In the genomic region with DNA sequence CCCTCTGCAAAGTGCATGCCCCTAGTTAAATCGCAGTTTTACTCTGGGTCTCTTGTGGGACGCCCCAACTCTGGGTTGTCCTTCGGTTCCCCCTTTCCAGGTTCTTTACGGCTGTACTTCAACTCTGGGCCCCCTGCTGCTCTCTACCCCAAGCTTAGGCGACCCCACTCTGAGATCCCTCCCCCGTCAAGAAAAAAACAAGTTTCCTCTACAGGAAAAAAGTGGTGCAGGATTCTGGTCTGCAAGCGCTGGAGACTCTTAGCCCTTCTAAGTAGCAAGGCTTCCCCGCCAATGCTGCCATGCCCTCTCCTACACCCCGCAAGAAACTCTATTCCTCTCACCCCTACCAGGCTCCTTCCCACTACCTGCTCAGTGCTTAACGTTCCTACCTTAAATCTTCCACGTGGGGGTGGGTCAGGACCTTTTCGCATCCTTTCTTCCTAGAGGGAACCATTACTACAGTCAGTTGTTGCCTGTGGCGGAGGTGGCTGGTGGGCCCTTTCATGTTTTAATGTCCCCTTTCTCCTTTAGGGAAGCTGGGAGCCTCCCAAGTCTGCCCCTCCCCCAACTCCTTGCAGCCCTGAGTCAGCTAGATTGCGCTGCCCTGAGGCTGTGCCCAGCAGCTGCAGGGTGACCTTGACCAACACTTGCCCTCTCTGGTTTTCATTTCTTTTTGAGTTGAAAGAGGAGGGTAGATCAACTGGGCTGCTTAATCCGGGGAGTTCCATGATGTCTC, we compare ENCODE assay signal across 8 cellular contexts. TPM values are rescaled to one million over a fixed set of nuclear protein-coding genes. Genes with fewer than 3 reads are reported as not detected.
DNase-seq lines count a peak whose midpoint lies in the region; ATAC-seq and TF ChIP-seq lines count a peak whose summit lies in the region.

No MANE protein-coding gene starts in this region.

- intact Hi-C loops in CD8-positive, alpha-beta T cell (cut with DNase I, micrococcal nuclease), result no loop called here

- no peak overlapping the region for H3K27ac ChIP-seq in CD8-positive, alpha-beta T cell (ENCODE audit: low read depth, low read length)

- H3K4me3 ChIP-seq in CD8-positive, alpha-beta T cell (ENCODE audit: low read depth, low read length), result no peak overlapping the region

- CTCF ChIA-PET in CD8-positive, alpha-beta T cell (lab: Charles Lee), result no interaction called here
- CTCF ChIA-PET in GM10248 (lab: Yijun Ruan, JAX), result interaction anchor here (2.0 kb wide), 1 partner anchor 10 kb away, joined by 9 read pairs; no protein-coding TSS in a partner anchor

- no peak for ATAC-seq in CD8-positive, alpha-beta T cell
- no peak for ATAC-seq in effector memory CD8-positive, alpha-beta T cell (replicated peaks)
- ATAC-seq in GM19023 (IDR thresholded peaks at IDR 0.05; ENCODE audit: unreplicated experiment) (no peak), HG03442 (IDR thresholded peaks at IDR 0.05; ENCODE audit: unreplicated experiment) (no peak)

- no peaks in the 10 kb centered on the region for H3K4me1 ChIP-seq in CD8-positive, alpha-beta T cell (ENCODE audit: insufficient read depth, low read length)

- peak overlapping the region; percentile 66 for H3K4me3 Mint-ChIP-seq in CD8-positive, alpha-beta T cell
- H3K4me3 Mint-ChIP-seq in effector memory CD8-positive, alpha-beta T cell, result peak overlapping the region; percentile 57 to 61
- H3K4me3 Mint-ChIP-seq in neural crest cell, result peak overlapping the region; percentile 72

- H3K36me3 Mint-ChIP-seq in CD8-positive, alpha-beta T cell, result no peaks in the 10 kb centered on the region
- H3K36me3 Mint-ChIP-seq in effector memory CD8-positive, alpha-beta T cell (ENCODE audit: insufficient read depth), result no peaks in the 10 kb centered on the region
- H3K36me3 Mint-ChIP-seq in neural crest cell (ENCODE audit: low read depth), result no peaks in the 10 kb centered on the region

- no peaks in the 10 kb centered on the region for H3K9me3 Mint-ChIP-seq in CD8-positive, alpha-beta T cell
- no peaks in the 10 kb centered on the region for H3K9me3 Mint-ChIP-seq in effector memory CD8-positive, alpha-beta T cell
- no peaks in the 10 kb centered on the region for H3K9me3 Mint-ChIP-seq in neural crest cell

- H3K27me3 ChIP-seq in CD8-positive, alpha-beta T cell (ENCODE audit: insufficient read depth, low read length), result no peaks in the 10 kb centered on the region

- no peaks in the 10 kb centered on the region for H3K36me3 ChIP-seq in CD8-positive, alpha-beta T cell (ENCODE audit: insufficient read depth, low read length)

- POLR2A ChIA-PET in CD8-positive, alpha-beta T cell (lab: Charles Lee), result no interaction called here
- POLR2A ChIA-PET in GM10248 (lab: Yijun Ruan, JAX), result no interaction called here

- H3K9me3 ChIP-seq in CD8-positive, alpha-beta T cell (ENCODE audit: low read length), result no peaks in the 10 kb centered on the region

- DNase-seq in CD8-positive, alpha-beta T cell, result no peak
- DNase-seq in M059J (ENCODE audit: low read depth) (peak; percentile 32), neural crest cell (ENCODE audit: low read depth, low spot score) (peak; percentile 28), SIG-M5 (lab: John Stamatoyannopoulos, UW) (no peak), GM10248 (ENCODE audit: extremely low spot score) (no peak)
- no peak for DNase-seq in effector memory CD8-positive, alpha-beta T cell

- no peak overlapping the region for H3K27ac Mint-ChIP-seq in CD8-positive, alpha-beta T cell
- H3K27ac Mint-ChIP-seq in effector memory CD8-positive, alpha-beta T cell, result no peak overlapping the region
- no peak overlapping the region for H3K27ac Mint-ChIP-seq in neural crest cell (ENCODE audit: unreplicated experiment)

- H3K27me3 Mint-ChIP-seq in CD8-positive, alpha-beta T cell (ENCODE audit: low read depth), result peaks cover 35% of the 10 kb centered on the region
- peaks cover 40 to 52% of the 10 kb centered on the region in 2 donors for H3K27me3 Mint-ChIP-seq in effector memory CD8-positive, alpha-beta T cell
- peaks cover 61% of the 10 kb centered on the region for H3K27me3 Mint-ChIP-seq in neural crest cell (ENCODE audit: low read depth)

- TF ChIP-seq CTCF in CD8-positive, alpha-beta T cell (IDR thresholded peaks at IDR 0.05), result no peak
- TF ChIP-seq CTCF in neural crest cell (conservative IDR thresholded peaks at IDR 0.05), result no peak
- TF ChIP-seq CTCF in GM10248 (IDR thresholded peaks at IDR 0.05; ENCODE audit: control extremely low read depth, extremely low read depth, low read depth, missing control alignments), result no peak

- peaks cover 14% of the 10 kb centered on the region for H3K4me1 Mint-ChIP-seq in CD8-positive, alpha-beta T cell (ENCODE audit: low read depth)
- peaks cover 11 to 19% of the 10 kb centered on the region in 2 donors for H3K4me1 Mint-ChIP-seq in effector memory CD8-positive, alpha-beta T cell (ENCODE audit: low read depth in 2 of 2)
- peaks cover 24% of the 10 kb centered on the region for H3K4me1 Mint-ChIP-seq in neural crest cell

RNA-seq across cellular contexts. Expression of gene NEFH, which starts 1.4 kb away (rescaled TPM):
- total RNA-seq in CD8-positive, alpha-beta T cell, result under 1 TPM; 0.28 to 0.33 TPM
- total RNA-seq in M059J (2014; rRNA removed; shearing (Covaris generic)), result not detected in 2 replicates
- 2.9 and 3.9 TPM in 2 replicates for total RNA-seq in neural crest cell

RNA-seq across cellular contexts. Expression of gene RFPL1, which starts 43.0 kb away (rescaled TPM):
- total RNA-seq in CD8-positive, alpha-beta T cell, result not detected
- not detected in 2 replicates for total RNA-seq in M059J (2014; rRNA removed; shearing (Covaris generic))
- total RNA-seq in neural crest cell, result not detected in 2 replicates

Comparison
In these comparisons a context has a peak if more than half of its experiments do, and no peak if none do; other contexts are left out.
1. DNase-seq: peak in M059J (single experiment) and neural crest cell (single experiment); none in CD8-positive, alpha-beta T cell (0 of 7), effector memory CD8-positive, alpha-beta T cell (0 of 3), SIG-M5 (single experiment) and GM10248 (single experiment).
2. Peak in every context shown above with its lines, with median percentiles within 50 percentile points of each other: H3K4me3 Mint-ChIP-seq.